Comparison of ENCODE assay signal across 20 cellular contexts in the genomic region with DNA sequence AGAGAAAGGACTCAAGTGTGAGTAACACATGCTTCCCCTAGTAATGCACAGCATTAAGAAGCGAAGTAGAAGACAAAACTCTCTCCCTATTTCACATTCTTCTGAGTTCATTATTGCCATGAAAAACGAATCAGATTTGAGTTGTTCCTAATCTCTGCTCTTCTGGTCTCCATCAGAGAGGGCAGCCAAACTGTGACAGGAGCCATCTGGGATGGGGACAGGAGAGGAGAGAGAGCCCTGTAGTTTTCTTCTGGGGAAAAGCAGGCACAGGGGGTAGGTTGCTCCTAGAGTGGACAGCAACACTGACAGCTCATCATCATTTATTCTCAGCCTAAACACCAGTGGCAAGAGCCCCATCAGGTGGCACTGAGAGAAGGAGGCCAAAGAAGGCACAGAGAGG. TPM values are rescaled to one million over a fixed set of nuclear protein-coding genes. Genes with fewer than 3 reads are reported as not detected.
DNase-seq lines count a peak whose midpoint lies in the region; ATAC-seq, FAIRE-seq and TF ChIP-seq lines count a peak whose summit lies in the region.
"Had no signal": no experiment of that assay in that cellular context is flagged by ENCODE, and none has a peak within 500 bp of the region (broad histone marks: within the 10 kb centered on the region; RNA-seq: fewer than 3 reads in every experiment).

No MANE protein-coding gene starts in this region.

- no TSS peak for BruUV-seq in IMR-90 (replicated peaks; lab: Mats Ljungman, UMichigan)

- H3K23ac ChIP-seq in IMR-90 (ENCODE audit: low read depth, low read length): no peak overlapping the region
- H3K23ac ChIP-seq in mesenchymal stem cell (ENCODE audit: low read length in 2 of 2): no peak overlapping the region

- no peaks in the 10 kb centered on the region for H4K20me1 ChIP-seq in IMR-90 (ENCODE audit: insufficient read depth, low read length)

- H3K36me3 ChIP-seq in IMR-90 (ENCODE audit: control insufficient read depth, insufficient read depth, low read length) (no peaks in the 10 kb centered on the region), kidney (ENCODE audit: control insufficient read depth in 1 of 2, insufficient read depth in 2 of 2, low read length in 2 of 2) (no peaks in the 10 kb centered on the region), stomach smooth muscle (ENCODE audit: control insufficient read depth in 2 of 2, insufficient read depth in 2 of 2, low read length in 2 of 2) (no peaks in the 10 kb centered on the region), mesenchymal stem cell (ENCODE audit: control insufficient read depth in 1 of 2, insufficient read depth in 2 of 2, low read depth in 1 of 2, low read length in 2 of 2) (no peaks in the 10 kb centered on the region)

- POLR2A ChIA-PET in IMR-90 (lab: Charles Lee; ENCODE audit: unreplicated experiment): no interaction called here

- H3K4me2 ChIP-seq in IMR-90 (ENCODE audit: low read depth, low read length) (no peak overlapping the region), mesenchymal stem cell (ENCODE audit: low read length, poor library complexity, severe bottlenecking) (no peak overlapping the region)
- H3K4me2 ChIP-seq: smooth muscle cell had no signal

- H2AK5ac ChIP-seq in IMR-90 (ENCODE audit: low read depth, low read length) (no peak overlapping the region), mesenchymal stem cell (ENCODE audit: low read length, severe bottlenecking) (no peak overlapping the region)

- dilution Hi-C loops in IMR-90 (cut with HindIII; ENCODE audit: low sequenced_read_pairs, unreplicated experiment): no loop called here

- H4K5ac ChIP-seq in IMR-90 (ENCODE audit: low read depth, low read length): no peak overlapping the region

- H3K4me1 ChIP-seq in IMR-90 (ENCODE audit: control insufficient read depth, insufficient read depth, low read length): peaks cover 11% of the 10 kb centered on the region
- peaks cover 0 to 3% of the 10 kb centered on the region in 2 donors for H3K4me1 ChIP-seq in kidney (ENCODE audit: control insufficient read depth in 1 of 2, insufficient read depth in 1 of 2, low read depth in 1 of 2, low read length in 2 of 2)
- H3K4me1 ChIP-seq in stomach smooth muscle (ENCODE audit: control insufficient read depth, insufficient read depth, low read length): peaks cover 24% of the 10 kb centered on the region
- H3K4me1 ChIP-seq in mesenchymal stem cell (ENCODE audit: control insufficient read depth, insufficient read depth, low read depth, low read length): no peaks in the 10 kb centered on the region

- FAIRE-seq in kidney (lab: Jason Lieb, UNC): no peak
- no peak for FAIRE-seq in RCC 7860 (lab: Jason Lieb, UNC)
- FAIRE-seq: islet of Langerhans had no signal

- H3K9me1 ChIP-seq in IMR-90 (ENCODE audit: insufficient read depth, low read length): peaks cover 14% of the 10 kb centered on the region

- H2BK12ac ChIP-seq in mesenchymal stem cell (ENCODE audit: low read length in 2 of 2): no peak overlapping the region

- H3K18ac ChIP-seq in IMR-90 (ENCODE audit: low read depth, low read length) (no peak overlapping the region), mesenchymal stem cell (ENCODE audit: low read depth in 1 of 2, low read length in 2 of 2) (no peak overlapping the region)

- H3K9ac ChIP-seq in IMR-90 (ENCODE audit: low read depth, low read length) (no peak overlapping the region), kidney (ENCODE audit: low read length in 2 of 2) (no peak overlapping the region), stomach smooth muscle (ENCODE audit: low read length in 2 of 2) (peak overlapping the region in 1 of 2 donors; percentile 36), mesenchymal stem cell (ENCODE audit: low read length) (no peak overlapping the region)

- H4K91ac ChIP-seq in IMR-90 (ENCODE audit: insufficient read depth, low read depth, low read length) (no peak overlapping the region), mesenchymal stem cell (ENCODE audit: low read length) (no peak overlapping the region)

- no peak overlapping the region for H2BK20ac ChIP-seq in IMR-90 (ENCODE audit: low read depth, low read length)

- H4K8ac ChIP-seq in IMR-90 (ENCODE audit: low read depth in 2 of 2, low read length in 2 of 2) (no peak overlapping the region), mesenchymal stem cell (ENCODE audit: low read length) (no peak overlapping the region)

- H3K4me3 ChIP-seq in IMR-90 (ENCODE audit: insufficient read depth, low read depth, low read length) (no peak overlapping the region), coronary artery (no peak overlapping the region), kidney (ENCODE audit: low read length in 2 of 2) (no peak overlapping the region), stomach smooth muscle (ENCODE audit: low read length in 2 of 2) (peak overlapping the region in 1 of 2 donors; percentile 30), mesenchymal stem cell (ENCODE audit: insufficient read depth in 1 of 2, low read depth in 1 of 2, low read length in 2 of 2) (no peak overlapping the region)
- H3K4me3 ChIP-seq: smooth muscle cell had no signal

- CTCF ChIA-PET in IMR-90 (lab: Yijun Ruan, JAX): interaction anchor here (1.3 kb wide), 1 partner anchor 30 kb away, joined by 3 read pairs; no protein-coding TSS in a partner anchor

- H3K27ac ChIP-seq in IMR-90 (ENCODE audit: insufficient read depth, low read length): no peak overlapping the region
- peak overlapping the region; percentile 52 to 57 for H3K27ac ChIP-seq in coronary artery
- H3K27ac ChIP-seq in kidney (ENCODE audit: low read depth in 2 of 2, low read length in 2 of 2): peak overlapping the region in 1 of 2 donors; percentile 67
- peak overlapping the region; percentile 67 for H3K27ac ChIP-seq in stomach smooth muscle (ENCODE audit: low read length)
- no peak overlapping the region for H3K27ac ChIP-seq in mesenchymal stem cell (ENCODE audit: low read length, poor library complexity, severe bottlenecking)

- H2BK15ac ChIP-seq in IMR-90 (ENCODE audit: low read depth, low read length) (no peak overlapping the region), mesenchymal stem cell (ENCODE audit: low read depth, poor library complexity, severe bottlenecking) (no peak overlapping the region)

- no peak overlapping the region for H2BK120ac ChIP-seq in IMR-90 (ENCODE audit: low read depth, low read length)
- H2BK120ac ChIP-seq in mesenchymal stem cell (ENCODE audit: low read depth, low read length): no peak overlapping the region

- ATAC-seq in IMR-90 (ENCODE audit: low read depth): peak; percentile 41; the same call in 1 of the 2 replicates
- ATAC-seq in HG02571 (IDR thresholded peaks at IDR 0.05; ENCODE audit: unreplicated experiment): no peak
- ATAC-seq in GM18520 (IDR thresholded peaks at IDR 0.05; ENCODE audit: unreplicated experiment): no peak
- ATAC-seq: activated CD8-positive, alpha-beta memory T cell treated with anti-CD3 and anti-CD28 coated beads, Interleukin-2, amount 10 ng/mL, durations not matched to agents 7 days and 5 days; activated naive CD8-positive, alpha-beta T cell treated with anti-CD3 and anti-CD28 coated beads, Interleukin-2, amount 50 U/mL, for 24 hours had no signal

- H3K14ac ChIP-seq in IMR-90 (replicated peaks; ENCODE audit: low read depth, low read length) (no peak overlapping the region), mesenchymal stem cell (ENCODE audit: low read length in 2 of 2) (no peak overlapping the region)

- in situ Hi-C loops in IMR-90 (cut with MboI; ENCODE audit: low sequenced_read_pairs): no loop called here

- H3K4ac ChIP-seq in IMR-90 (ENCODE audit: low read depth, low read length) (no peak overlapping the region), mesenchymal stem cell (ENCODE audit: low read depth in 1 of 2, low read length in 2 of 2) (no peak overlapping the region)

- H2BK5ac ChIP-seq in IMR-90 (ENCODE audit: low read depth, low read length, poor library complexity, severe bottlenecking) (no peak overlapping the region), mesenchymal stem cell (ENCODE audit: low read depth, low read length, poor library complexity, severe bottlenecking) (no peak overlapping the region)

- H2AFZ ChIP-seq in IMR-90 (replicated peaks; ENCODE audit: low read length, poor library complexity) (no peak overlapping the region), mesenchymal stem cell (ENCODE audit: low read depth, low read length) (no peak overlapping the region)

- H3K9me3 ChIP-seq in IMR-90 (ENCODE audit: control insufficient read depth, insufficient read depth, low read length) (no peaks in the 10 kb centered on the region), kidney (ENCODE audit: control insufficient read depth in 1 of 2, low read length in 2 of 2) (no peaks in the 10 kb centered on the region), stomach smooth muscle (ENCODE audit: control insufficient read depth in 2 of 2, low read length in 2 of 2) (no peaks in the 10 kb centered on the region), mesenchymal stem cell (ENCODE audit: control insufficient read depth, low read length) (no peaks in the 10 kb centered on the region)

- no peak overlapping the region for H2AK9ac ChIP-seq in IMR-90 (replicated peaks; ENCODE audit: low read depth, low read length, poor library complexity)

- no peak overlapping the region for H3K56ac ChIP-seq in IMR-90 (ENCODE audit: extremely low read depth, insufficient read depth, low read length)

- no CpG with 5 or more reads among the region's 2 CpGs for WGBS in IMR-90 (ENCODE audit: extremely low coverage in 2 of 2, insufficient read length in 1 of 2), 2 experiments
- 62% methylated on average over 2 of the region's 2 CpGs for WGBS in mesenchymal stem cell

- peak; percentile 14 for DNase-seq in IMR-90
- DNase-seq in coronary artery (ENCODE audit: low spot score): no peak
- DNase-seq in kidney: peak; percentile 57
- DNase-seq in RCC 7860 (ENCODE audit: low spot score): no peak
- no peak for DNase-seq in mesenchymal stem cell
- DNase-seq: activated CD4-positive, alpha-beta T cell treated with anti-CD3 and anti-CD28 coated beads for 48 hours; activated CD8-positive, alpha-beta memory T cell treated with anti-CD3 and anti-CD28 coated beads, Interleukin-2, amount 10 ng/mL, durations not matched to agents 7 days and 5 days; activated naive CD8-positive, alpha-beta T cell treated with anti-CD3 and anti-CD28 coated beads, Interleukin-2, amount 50 U/mL, for 24 hours; C1 segment of cervical spinal cord; hypothalamus; NCI-H1105 treated with DMSO at 0.1 percent for 48 hours; NCI-H2081 treated with DMSO at 0.1 percent for 48 hours; NCI-H510A treated with DMSO at 0.1 percent for 48 hours; stimulated activated CD4-positive, alpha-beta T cell treated with anti-CD3 and anti-CD28 coated beads, Interleukin-4, amount 100 ng/mL, for 24 hours; SW 1271 had no signal

- intact Hi-C loops in IMR-90 (cut with micrococcal nuclease): no loop called here
- intact Hi-C loops in kidney (cut with DNase I): no loop called here

- no peak for TF ChIP-seq RAD21 in IMR-90 (IDR thresholded peaks at IDR 0.05; ENCODE audit: low read length)

- H3K27me3 ChIP-seq in IMR-90 (ENCODE audit: control insufficient read depth, insufficient read depth, low read length): no peaks in the 10 kb centered on the region
- H3K27me3 ChIP-seq in stomach smooth muscle (ENCODE audit: control insufficient read depth in 1 of 2, insufficient read depth in 2 of 2, low read length in 2 of 2): no peaks in the 10 kb centered on the region
- H3K27me3 ChIP-seq in mesenchymal stem cell (ENCODE audit: control insufficient read depth in 1 of 2, insufficient read depth in 1 of 2, low read length in 2 of 2): no peaks in the 10 kb centered on the region

- H3K79me1 ChIP-seq in IMR-90 (ENCODE audit: low read depth in 1 of 2, low read length in 2 of 2) (peaks cover 38 to 62% of the 10 kb centered on the region in 2 experiments), mesenchymal stem cell (replicated peaks; ENCODE audit: low read length, poor library complexity, severe bottlenecking) (peaks cover 7% of the 10 kb centered on the region)

- TF ChIP-seq CTCF in IMR-90 (conservative IDR thresholded peaks at IDR 0.05; ENCODE audit: low read depth, low read length) (no peak), coronary artery (IDR thresholded peaks at IDR 0.05) (no peak), kidney (IDR thresholded peaks at IDR 0.05; ENCODE audit: borderline replicate concordance, extremely low read depth, insufficient read depth) (no peak)

- no peak for TF ChIP-seq POLR2A in IMR-90 (IDR thresholded peaks at IDR 0.05; ENCODE audit: low read depth, low read length)

RNA-seq across cellular contexts. Expression of a gene that starts 33.3 kb away (rescaled TPM):
- 57.0 and 86.1 TPM in 2 replicates for total RNA-seq in IMR-90 (2012; rRNA removed)
- 6.6 and 7.7 TPM in 2 replicates for polyA plus RNA-seq in IMR-90 (2012; rRNA removed)
- 0.99 and 1.8 TPM in 2 replicates for polyA plus RNA-seq in IMR-90 (2012; cell fraction: cytosol; rRNA removed)
- polyA plus RNA-seq in IMR-90 (2012; cell fraction: nucleus; rRNA removed; ENCODE audit: low replicate concordance): 1.2 and 4.3 TPM in 2 replicates
- total RNA-seq in kidney: 33.9 TPM
- polyA plus RNA-seq in kidney (ENCODE audit: insufficient read depth, low read depth, low replicate concordance): 12.9 TPM
- 0.93 TPM for polyA plus RNA-seq in mesenchymal stem cell (2013, experiment 1 of 2)
- polyA plus RNA-seq in mesenchymal stem cell (2013, experiment 2 of 2): 1.2 TPM

Comparison
In these comparisons a context has a peak if more than half of its experiments do, and no peak if none do; other contexts are left out.
1. DNase-seq: peak in IMR-90 (single experiment) and kidney (single experiment); none in coronary artery (single experiment), RCC 7860 (single experiment) and mesenchymal stem cell (single experiment).
2. H3K27ac ChIP-seq: peak in coronary artery (2 of 2) and stomach smooth muscle (single experiment); none in IMR-90 (single experiment) and mesenchymal stem cell (single experiment).